In genomic region chr9:115207003-115207837, GRCh38 we compare ENCODE assay signal across 1 cellular context.
TF ChIP-seq lines count a peak whose summit lies in the region.

No MANE protein-coding gene starts in this region.

TF ChIP-seq in SK-N-SH, 30 proteins besides CTCF, POLR2A, EP300 and RAD21 (continued from another document):
- no peak for TF ChIP-seq REST (IDR thresholded peaks at IDR 0.05; ENCODE audit: low read depth, low read length)
